In the genomic region with DNA sequence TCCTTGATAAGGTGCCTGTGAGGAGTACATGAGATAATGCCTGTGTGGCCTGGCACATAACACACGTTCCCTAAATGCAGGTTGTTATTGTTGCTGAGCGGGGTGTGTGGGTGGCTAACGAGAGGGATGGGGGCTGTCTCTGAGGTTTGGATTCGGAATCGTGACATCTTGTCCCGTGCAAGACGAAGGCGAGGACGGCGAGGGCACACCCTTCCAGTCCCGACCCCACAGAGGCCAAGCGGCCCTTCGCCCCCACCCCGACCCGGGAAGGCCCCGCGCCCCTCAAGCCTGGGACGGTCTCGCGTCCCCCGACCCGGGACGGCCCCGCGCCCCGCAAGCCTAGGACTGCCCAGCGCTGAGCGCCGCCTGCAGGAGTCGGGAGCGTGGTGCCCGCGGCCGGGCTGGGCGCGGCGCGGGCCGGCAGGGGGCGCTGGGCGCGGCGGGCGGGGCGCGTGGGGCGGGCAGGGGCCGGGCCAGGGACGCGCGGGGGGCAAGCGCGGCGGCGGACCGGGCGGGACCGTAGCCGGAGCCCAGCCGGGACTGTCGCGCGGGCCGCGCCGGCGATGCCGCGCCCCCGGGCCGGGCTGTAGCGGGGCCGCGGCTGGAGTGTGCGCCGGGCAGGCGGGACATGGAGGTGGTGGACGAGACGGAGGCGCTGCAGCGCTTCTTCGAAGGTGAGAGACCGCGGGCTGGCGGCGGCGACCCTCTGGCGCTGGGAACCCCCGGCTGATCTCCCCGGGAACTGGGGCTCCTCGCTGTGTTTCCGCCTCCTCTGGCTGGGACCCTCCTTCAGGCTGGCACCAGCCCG, we compare ENCODE assay signal across 8 cellular contexts. TPM values are rescaled to one million over a fixed set of nuclear protein-coding genes. Genes with fewer than 3 reads are reported as not detected.
A peak's percentile ranks its signal among the peaks of the same experiment; 100 is the strongest.
DNase-seq lines count a peak whose midpoint lies in the region; ATAC-seq and TF ChIP-seq lines count a peak whose summit lies in the region.

A gene (plus strand): TSS at position 520 of the 808 bp plus-strand sequence. CDS start 109 bp downstream, at position 629.

- peak; percentile 9; the same call in 1 of the 2 replicates for TF ChIP-seq CTCF in OCI-LY3 (IDR thresholded peaks at IDR 0.05; ENCODE audit: low read depth, low read length)
- peak; percentile 28 for TF ChIP-seq CTCF in fibroblast of mammary gland (conservative IDR thresholded peaks at IDR 0.05; ENCODE audit: control insufficient read depth, insufficient read depth, low read depth, low read length)
- TF ChIP-seq CTCF in neural progenitor cell (IDR thresholded peaks at IDR 0.05), result peak; percentile 57
- peak; percentile 26 to 31 for TF ChIP-seq CTCF in tibial artery (IDR thresholded peaks at IDR 0.05)

- H3K4me3 Mint-ChIP-seq in activated T-helper 17 cell treated with anti-CD3 and anti-CD28 coated beads, Interleukin-2, amount 50 U/mL, for 72 hours, result peak within 1 kb of the TSS; percentile 73
- peak within 1 kb of the TSS; percentile 85 for H3K4me3 Mint-ChIP-seq in neural progenitor cell

- H3K9me3 Mint-ChIP-seq in activated T-helper 17 cell treated with anti-CD3 and anti-CD28 coated beads, Interleukin-2, amount 50 U/mL, for 72 hours, result no peaks in the 10 kb centered on the region
- H3K9me3 Mint-ChIP-seq in neural progenitor cell, result no peaks in the 10 kb centered on the region

- H3K36me3 Mint-ChIP-seq in activated T-helper 17 cell treated with anti-CD3 and anti-CD28 coated beads, Interleukin-2, amount 50 U/mL, for 72 hours (ENCODE audit: low read depth), result no peaks in the 10 kb centered on the region
- H3K36me3 Mint-ChIP-seq in neural progenitor cell, result no peaks in the 10 kb centered on the region

- H3K4me2 ChIP-seq in OCI-LY3 (ENCODE audit: low read length), result no peak within 1 kb of the TSS
- peak within 1 kb of the TSS; percentile 89 for H3K4me2 ChIP-seq in neural progenitor cell

- H3K9me3 ChIP-seq in OCI-LY3 (ENCODE audit: insufficient read depth, low read length), result no peaks in the 10 kb centered on the region
- no peaks in the 10 kb centered on the region for H3K9me3 ChIP-seq in neural progenitor cell (ENCODE audit: low read depth)
- no peaks in the 10 kb centered on the region for H3K9me3 ChIP-seq in tibial artery

- H3K79me2 ChIP-seq in OCI-LY3 (ENCODE audit: low read length), result no peaks in the 10 kb centered on the region
- H3K79me2 ChIP-seq in neural progenitor cell (ENCODE audit: low read depth), result no peaks in the 10 kb centered on the region

- H3K4me1 ChIP-seq in OCI-LY3 (ENCODE audit: low read length) (no peaks in the 10 kb centered on the region), neural progenitor cell (peaks cover 20% of the 10 kb centered on the region), tibial artery (peaks cover 0 to 16% (median 6%) of the 10 kb centered on the region in 4 donors)

- intact Hi-C loops in tibial artery (cut with DNase I; ENCODE audit: low total_unique reads), result no loop called here

- peak within 1 kb of the TSS; percentile 42 for H3K27ac Mint-ChIP-seq in activated T-helper 17 cell treated with anti-CD3 and anti-CD28 coated beads, Interleukin-2, amount 50 U/mL, for 72 hours
- H3K27ac Mint-ChIP-seq in neural progenitor cell, result peak within 1 kb of the TSS; percentile 63

- no peaks in the 10 kb centered on the region; the same call in 1 of the 2 replicates for H3K27me3 ChIP-seq in OCI-LY3 (ENCODE audit: low read depth, low read length)
- H3K27me3 ChIP-seq in neural progenitor cell, result peaks cover 33% of the 10 kb centered on the region
- peaks cover 0 to 34% of the 10 kb centered on the region in 2 donors for H3K27me3 ChIP-seq in tibial artery

- peaks cover 11% of the 10 kb centered on the region for H3K4me1 Mint-ChIP-seq in activated T-helper 17 cell treated with anti-CD3 and anti-CD28 coated beads, Interleukin-2, amount 50 U/mL, for 72 hours
- H3K4me1 Mint-ChIP-seq in neural progenitor cell, result peaks cover 44% of the 10 kb centered on the region

- H3K27ac ChIP-seq in OCI-LY3 (ENCODE audit: low read length) (no peak within 1 kb of the TSS), neural progenitor cell (no peak within 1 kb of the TSS), tibial artery (no peak within 1 kb of the TSS)

- DNase-seq in NCI-H748 (lab: John Stamatoyannopoulos, UW; ENCODE audit: unreplicated experiment) (peak; percentile 54), NCI-H748 treated with DMSO at 0.1 percent for 48 hours (lab: John Stamatoyannopoulos, UW) (no peak), fibroblast of mammary gland (ENCODE audit: low read depth) (peak; percentile 10), neural progenitor cell (ENCODE audit: low spot score) (peak; percentile 88), tibial artery (no peak), NCI-H187 treated with DMSO at 0.1 percent for 48 hours (lab: John Stamatoyannopoulos, UW) (no peak)

- peaks cover 12% of the 10 kb centered on the region for H3K27me3 Mint-ChIP-seq in activated T-helper 17 cell treated with anti-CD3 and anti-CD28 coated beads, Interleukin-2, amount 50 U/mL, for 72 hours
- H3K27me3 Mint-ChIP-seq in neural progenitor cell (ENCODE audit: insufficient read depth, low read depth), result peaks cover 27% of the 10 kb centered on the region

- H2AFZ ChIP-seq in OCI-LY3 (ENCODE audit: low read depth, low read length), result no peak within 1 kb of the TSS
- H2AFZ ChIP-seq in neural progenitor cell (replicated peaks), result peak within 1 kb of the TSS; percentile 82

- H3K9ac ChIP-seq in OCI-LY3 (ENCODE audit: low read length) (no peak within 1 kb of the TSS), neural progenitor cell (no peak within 1 kb of the TSS)

- no peak within 1 kb of the TSS for H3K4me3 ChIP-seq in OCI-LY3 (ENCODE audit: low read length)
- H3K4me3 ChIP-seq in fibroblast of mammary gland (ENCODE audit: control insufficient read depth, low read depth, low read length), result peak within 1 kb of the TSS; percentile 27
- H3K4me3 ChIP-seq in neural progenitor cell, result peak within 1 kb of the TSS; percentile 59
- peak within 1 kb of the TSS; percentile 36 to 55 for H3K4me3 ChIP-seq in tibial artery

- H3K36me3 ChIP-seq in OCI-LY3 (replicated peaks; ENCODE audit: low read depth, low read length) (no peaks in the 10 kb centered on the region), neural progenitor cell (no peaks in the 10 kb centered on the region), tibial artery (no peaks in the 10 kb centered on the region)

- H4K20me1 ChIP-seq in OCI-LY3 (ENCODE audit: insufficient read depth, low read length) (no peaks in the 10 kb centered on the region), neural progenitor cell (ENCODE audit: low read depth) (no peaks in the 10 kb centered on the region)

- ATAC-seq in activated T-helper 17 cell treated with anti-CD3 and anti-CD28 coated beads, Interleukin-2, amount 50 U/mL, for 72 hours (replicated peaks), result peak; percentile 79

- H3F3A ChIP-seq in neural progenitor cell (ENCODE audit: low read depth), result peaks cover 13% of the 10 kb centered on the region

RNA-seq across cellular contexts. Expression of the gene that starts here (rescaled TPM):
- total RNA-seq in activated T-helper 17 cell treated with anti-CD3 and anti-CD28 coated beads, Interleukin-2, amount 50 U/mL, for 72 hours, result 1 to 10 TPM; 1.2 to 5.9 TPM
- total RNA-seq in neural progenitor cell (ENCODE audit: low replicate concordance), result 1.9 and 5.8 TPM in 2 replicates

Comparison
In these comparisons a context has a peak if more than half of its experiments do, and no peak if none do; other contexts are left out.
1. DNase-seq: peak in NCI-H748 (single experiment), fibroblast of mammary gland (single experiment) and neural progenitor cell (single experiment); none in NCI-H748 treated with DMSO at 0.1 percent for 48 hours (single experiment), tibial artery (0 of 2) and NCI-H187 treated with DMSO at 0.1 percent for 48 hours (single experiment).
2. Peak in every context shown above with its lines, with median percentiles within 50 percentile points of each other: CTCF ChIP-seq.